ENCODE assay signal across 10 cellular contexts in genomic region chr11:125423247-125423849, GRCh38.
A peak's percentile ranks its signal among the peaks of the same experiment; 100 is the strongest.
DNase-seq lines count a peak whose midpoint lies in the region; ATAC-seq and TF ChIP-seq lines count a peak whose summit lies in the region.
"Had no signal": no experiment of that assay in that cellular context is flagged by ENCODE, and none has a peak within 500 bp of the region (broad histone marks: within the 10 kb centered on the region; RNA-seq: fewer than 3 reads in every experiment).

No MANE protein-coding gene starts in this region.

- H3K4me1 ChIP-seq in left ventricle myocardium inferior (peaks cover 29% of the 10 kb centered on the region), endodermal cell (ENCODE audit: control insufficient read depth, insufficient read depth, low read length) (no peaks in the 10 kb centered on the region)

- H3K9me3 Mint-ChIP-seq in endodermal cell = no peaks in the 10 kb centered on the region
- H3K9me3 Mint-ChIP-seq: stimulated activated effector memory CD8-positive, alpha-beta T cell treated with anti-CD3 and anti-CD28 coated beads, Interleukin-12 subunit alpha, Interleukin-12 subunit beta, amount 100 ng/mL, for 72 hours had no signal

- H3K27me3 Mint-ChIP-seq in endodermal cell (ENCODE audit: insufficient read depth) = peaks cover 22% of the 10 kb centered on the region

- 51 to 64% methylated on average over 4 to 6 of the region's 9 CpGs for WGBS in endodermal cell (ENCODE audit: insufficient coverage in 1 of 2, insufficient read length in 1 of 2), 2 experiments

- TF ChIP-seq CTCF in left ventricle myocardium inferior (IDR thresholded peaks at IDR 0.05; ENCODE audit: borderline replicate concordance) (peak; percentile 41), endodermal cell (conservative IDR thresholded peaks at IDR 0.05) (peak; percentile 81)

- peaks cover 8% of the 10 kb centered on the region for H3K4me1 Mint-ChIP-seq in endodermal cell

- H3K4me3 ChIP-seq in left ventricle myocardium inferior (no peak overlapping the region), endodermal cell (ENCODE audit: low read length) (no peak overlapping the region)

- H3K27ac Mint-ChIP-seq in endodermal cell = no peak overlapping the region
- H3K27ac Mint-ChIP-seq: stimulated activated effector memory CD8-positive, alpha-beta T cell treated with anti-CD3 and anti-CD28 coated beads, Interleukin-12 subunit alpha, Interleukin-12 subunit beta, amount 100 ng/mL, for 72 hours had no signal

- intact Hi-C loops in left ventricle myocardium inferior (cut with micrococcal nuclease) = no loop called here
- intact Hi-C loops in left ventricle myocardium superior (cut with micrococcal nuclease) = no loop called here

- H3K27me3 ChIP-seq in left ventricle myocardium inferior (ENCODE audit: low read depth) (no peaks in the 10 kb centered on the region), endodermal cell (ENCODE audit: control insufficient read depth, insufficient read depth, low read length, poor library complexity, severe bottlenecking) (peaks cover 20% of the 10 kb centered on the region)

- DNase-seq in left ventricle myocardium inferior = no peak
- DNase-seq in left ventricle myocardium superior = no peak
- DNase-seq in M059J (ENCODE audit: low read depth) = peak; percentile 15
- DNase-seq in endodermal cell = peak; percentile 76
- no peak for DNase-seq in hepatic stellate cell (ENCODE audit: low spot score)
- DNase-seq in mesenteric fat pad (ENCODE audit: low spot score) = no peak
- no peak for DNase-seq in activated CD4-positive, CD25-positive, alpha-beta regulatory T cell (lab: John Stamatoyannopoulos, UW)
- DNase-seq: nucleus accumbens had no signal

- H3K36me3 ChIP-seq in left ventricle myocardium inferior (no peaks in the 10 kb centered on the region), endodermal cell (ENCODE audit: control insufficient read depth, insufficient read depth, low read length) (no peaks in the 10 kb centered on the region)

- ATAC-seq in left ventricle myocardium superior = no peak
- ATAC-seq in GM21526 (IDR thresholded peaks at IDR 0.05; ENCODE audit: low FRiP score, unreplicated experiment) = no peak
- ATAC-seq: stimulated activated effector memory CD8-positive, alpha-beta T cell treated with anti-CD3 and anti-CD28 coated beads, Interleukin-12 subunit alpha, Interleukin-12 subunit beta, amount 100 ng/mL, for 72 hours had no signal

- H3K36me3 Mint-ChIP-seq in endodermal cell (ENCODE audit: low read depth) = no peaks in the 10 kb centered on the region
- H3K36me3 Mint-ChIP-seq: stimulated activated effector memory CD8-positive, alpha-beta T cell treated with anti-CD3 and anti-CD28 coated beads, Interleukin-12 subunit alpha, Interleukin-12 subunit beta, amount 100 ng/mL, for 72 hours had no signal

- H3K4me3 Mint-ChIP-seq in endodermal cell = no peak overlapping the region
- H3K4me3 Mint-ChIP-seq: stimulated activated effector memory CD8-positive, alpha-beta T cell treated with anti-CD3 and anti-CD28 coated beads, Interleukin-12 subunit alpha, Interleukin-12 subunit beta, amount 100 ng/mL, for 72 hours had no signal

- H3K9me3 ChIP-seq in left ventricle myocardium inferior (replicated peaks) (no peaks in the 10 kb centered on the region), endodermal cell (ENCODE audit: control insufficient read depth, low read length) (no peaks in the 10 kb centered on the region)

- H3K9ac ChIP-seq in endodermal cell (ENCODE audit: extremely low read depth, low read length, poor library complexity, severe bottlenecking) = no peak overlapping the region

- no peak overlapping the region for H3K27ac ChIP-seq in left ventricle myocardium inferior (replicated peaks)
- H3K27ac ChIP-seq in endodermal cell (ENCODE audit: low read depth, low read length) = no peak overlapping the region

Comparison
In these comparisons a context has a peak if more than half of its experiments do, and no peak if none do; other contexts are left out.
1. DNase-seq: peak in M059J (single experiment) and endodermal cell (single experiment); none in left ventricle myocardium inferior (single experiment), left ventricle myocardium superior (single experiment), hepatic stellate cell (single experiment), mesenteric fat pad (single experiment) and activated CD4-positive, CD25-positive, alpha-beta regulatory T cell (0 of 4).